ENCODE assay signal across 1 cellular context in the genomic region with DNA sequence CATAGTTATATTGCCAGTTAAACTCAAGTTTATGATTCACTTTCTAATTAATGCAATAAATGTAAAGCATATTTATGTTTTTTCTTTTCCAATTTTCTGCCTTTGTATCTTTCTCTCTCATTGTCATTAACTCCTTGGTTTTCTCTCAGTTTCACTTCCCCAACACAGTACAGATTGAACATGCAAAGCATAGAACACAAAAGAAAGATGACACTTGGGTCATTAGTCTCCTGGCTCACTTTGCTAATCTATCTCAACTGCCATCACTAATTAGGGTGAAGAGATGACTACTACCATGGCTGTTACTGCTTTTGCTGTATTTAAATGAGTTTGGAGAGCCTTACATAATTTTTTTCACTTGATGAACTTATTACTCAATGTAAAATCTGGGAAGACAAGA.
A peak's percentile ranks its signal among the peaks of the same experiment; 100 is the strongest.
TF ChIP-seq lines count a peak whose summit lies in the region.

No MANE protein-coding gene starts in this region.

TF ChIP-seq in GM12878, 131 proteins besides CTCF, POLR2A, EP300 and RAD21 (continued from another document and continues in another):
- TF ChIP-seq, protein P1, sequence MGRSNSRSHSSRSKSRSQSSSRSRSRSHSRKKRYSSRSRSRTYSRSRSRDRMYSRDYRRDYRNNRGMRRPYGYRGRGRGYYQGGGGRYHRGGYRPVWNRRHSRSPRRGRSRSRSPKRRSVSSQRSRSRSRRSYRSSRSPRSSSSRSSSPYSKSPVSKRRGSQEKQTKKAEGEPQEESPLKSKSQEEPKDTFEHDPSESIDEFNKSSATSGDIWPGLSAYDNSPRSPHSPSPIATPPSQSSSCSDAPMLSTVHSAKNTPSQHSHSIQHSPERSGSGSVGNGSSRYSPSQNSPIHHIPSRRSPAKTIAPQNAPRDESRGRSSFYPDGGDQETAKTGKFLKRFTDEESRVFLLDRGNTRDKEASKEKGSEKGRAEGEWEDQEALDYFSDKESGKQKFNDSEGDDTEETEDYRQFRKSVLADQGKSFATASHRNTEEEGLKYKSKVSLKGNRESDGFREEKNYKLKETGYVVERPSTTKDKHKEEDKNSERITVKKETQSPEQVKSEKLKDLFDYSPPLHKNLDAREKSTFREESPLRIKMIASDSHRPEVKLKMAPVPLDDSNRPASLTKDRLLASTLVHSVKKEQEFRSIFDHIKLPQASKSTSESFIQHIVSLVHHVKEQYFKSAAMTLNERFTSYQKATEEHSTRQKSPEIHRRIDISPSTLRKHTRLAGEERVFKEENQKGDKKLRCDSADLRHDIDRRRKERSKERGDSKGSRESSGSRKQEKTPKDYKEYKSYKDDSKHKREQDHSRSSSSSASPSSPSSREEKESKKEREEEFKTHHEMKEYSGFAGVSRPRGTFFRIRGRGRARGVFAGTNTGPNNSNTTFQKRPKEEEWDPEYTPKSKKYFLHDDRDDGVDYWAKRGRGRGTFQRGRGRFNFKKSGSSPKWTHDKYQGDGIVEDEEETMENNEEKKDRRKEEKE (IDR thresholded peaks at IDR 0.05) = no peak
- TF ChIP-seq, protein P2, sequence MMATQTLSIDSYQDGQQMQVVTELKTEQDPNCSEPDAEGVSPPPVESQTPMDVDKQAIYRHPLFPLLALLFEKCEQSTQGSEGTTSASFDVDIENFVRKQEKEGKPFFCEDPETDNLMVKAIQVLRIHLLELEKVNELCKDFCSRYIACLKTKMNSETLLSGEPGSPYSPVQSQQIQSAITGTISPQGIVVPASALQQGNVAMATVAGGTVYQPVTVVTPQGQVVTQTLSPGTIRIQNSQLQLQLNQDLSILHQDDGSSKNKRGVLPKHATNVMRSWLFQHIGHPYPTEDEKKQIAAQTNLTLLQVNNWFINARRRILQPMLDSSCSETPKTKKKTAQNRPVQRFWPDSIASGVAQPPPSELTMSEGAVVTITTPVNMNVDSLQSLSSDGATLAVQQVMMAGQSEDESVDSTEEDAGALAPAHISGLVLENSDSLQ (IDR thresholded peaks at IDR 0.05) = peak; percentile 46; the same call in 1 of the 2 replicates
- no peak for TF ChIP-seq FOS (IDR thresholded peaks at IDR 0.05; ENCODE audit: borderline replicate concordance, extremely low read depth, insufficient read length)
- no peak for TF ChIP-seq TBL1XR1 (IDR thresholded peaks at IDR 0.05; ENCODE audit: low read depth, low read length)
- 0 out of 2 replicates have a peak, but pooled peaks have one; percentile 6 for TF ChIP-seq RUNX3 (IDR thresholded peaks at IDR 0.05; ENCODE audit: low read length)
- TF ChIP-seq, protein P3, sequence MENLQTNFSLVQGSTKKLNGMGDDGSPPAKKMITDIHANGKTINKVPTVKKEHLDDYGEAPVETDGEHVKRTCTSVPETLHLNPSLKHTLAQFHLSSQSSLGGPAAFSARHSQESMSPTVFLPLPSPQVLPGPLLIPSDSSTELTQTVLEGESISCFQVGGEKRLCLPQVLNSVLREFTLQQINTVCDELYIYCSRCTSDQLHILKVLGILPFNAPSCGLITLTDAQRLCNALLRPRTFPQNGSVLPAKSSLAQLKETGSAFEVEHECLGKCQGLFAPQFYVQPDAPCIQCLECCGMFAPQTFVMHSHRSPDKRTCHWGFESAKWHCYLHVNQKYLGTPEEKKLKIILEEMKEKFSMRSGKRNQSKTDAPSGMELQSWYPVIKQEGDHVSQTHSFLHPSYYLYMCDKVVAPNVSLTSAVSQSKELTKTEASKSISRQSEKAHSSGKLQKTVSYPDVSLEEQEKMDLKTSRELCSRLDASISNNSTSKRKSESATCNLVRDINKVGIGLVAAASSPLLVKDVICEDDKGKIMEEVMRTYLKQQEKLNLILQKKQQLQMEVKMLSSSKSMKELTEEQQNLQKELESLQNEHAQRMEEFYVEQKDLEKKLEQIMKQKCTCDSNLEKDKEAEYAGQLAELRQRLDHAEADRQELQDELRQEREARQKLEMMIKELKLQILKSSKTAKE (IDR thresholded peaks at IDR 0.05; ENCODE audit: low read depth, poor library complexity, severe bottlenecking) = no peak
- TF ChIP-seq, protein P4, sequence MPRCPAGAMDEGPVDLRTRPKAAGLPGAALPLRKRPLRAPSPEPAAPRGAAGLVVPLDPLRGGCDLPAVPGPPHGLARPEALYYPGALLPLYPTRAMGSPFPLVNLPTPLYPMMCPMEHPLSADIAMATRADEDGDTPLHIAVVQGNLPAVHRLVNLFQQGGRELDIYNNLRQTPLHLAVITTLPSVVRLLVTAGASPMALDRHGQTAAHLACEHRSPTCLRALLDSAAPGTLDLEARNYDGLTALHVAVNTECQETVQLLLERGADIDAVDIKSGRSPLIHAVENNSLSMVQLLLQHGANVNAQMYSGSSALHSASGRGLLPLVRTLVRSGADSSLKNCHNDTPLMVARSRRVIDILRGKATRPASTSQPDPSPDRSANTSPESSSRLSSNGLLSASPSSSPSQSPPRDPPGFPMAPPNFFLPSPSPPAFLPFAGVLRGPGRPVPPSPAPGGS (IDR thresholded peaks at IDR 0.05; ENCODE audit: borderline replicate concordance, insufficient read depth, low read depth, low read length, poor library complexity, severe bottlenecking) = no peak
- no peak for TF ChIP-seq ZNF384 (IDR thresholded peaks at IDR 0.05; ENCODE audit: borderline replicate concordance, low read depth, low read length)
- TF ChIP-seq, protein P5, sequence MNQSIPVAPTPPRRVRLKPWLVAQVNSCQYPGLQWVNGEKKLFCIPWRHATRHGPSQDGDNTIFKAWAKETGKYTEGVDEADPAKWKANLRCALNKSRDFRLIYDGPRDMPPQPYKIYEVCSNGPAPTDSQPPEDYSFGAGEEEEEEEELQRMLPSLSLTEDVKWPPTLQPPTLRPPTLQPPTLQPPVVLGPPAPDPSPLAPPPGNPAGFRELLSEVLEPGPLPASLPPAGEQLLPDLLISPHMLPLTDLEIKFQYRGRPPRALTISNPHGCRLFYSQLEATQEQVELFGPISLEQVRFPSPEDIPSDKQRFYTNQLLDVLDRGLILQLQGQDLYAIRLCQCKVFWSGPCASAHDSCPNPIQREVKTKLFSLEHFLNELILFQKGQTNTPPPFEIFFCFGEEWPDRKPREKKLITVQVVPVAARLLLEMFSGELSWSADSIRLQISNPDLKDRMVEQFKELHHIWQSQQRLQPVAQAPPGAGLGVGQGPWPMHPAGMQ (IDR thresholded peaks at IDR 0.05; ENCODE audit: borderline replicate concordance) = no peak
- no peak for TF ChIP-seq TCF3 (IDR thresholded peaks at IDR 0.05; ENCODE audit: borderline replicate concordance, insufficient read depth, low read depth, low read length)
- TF ChIP-seq, protein P6, sequence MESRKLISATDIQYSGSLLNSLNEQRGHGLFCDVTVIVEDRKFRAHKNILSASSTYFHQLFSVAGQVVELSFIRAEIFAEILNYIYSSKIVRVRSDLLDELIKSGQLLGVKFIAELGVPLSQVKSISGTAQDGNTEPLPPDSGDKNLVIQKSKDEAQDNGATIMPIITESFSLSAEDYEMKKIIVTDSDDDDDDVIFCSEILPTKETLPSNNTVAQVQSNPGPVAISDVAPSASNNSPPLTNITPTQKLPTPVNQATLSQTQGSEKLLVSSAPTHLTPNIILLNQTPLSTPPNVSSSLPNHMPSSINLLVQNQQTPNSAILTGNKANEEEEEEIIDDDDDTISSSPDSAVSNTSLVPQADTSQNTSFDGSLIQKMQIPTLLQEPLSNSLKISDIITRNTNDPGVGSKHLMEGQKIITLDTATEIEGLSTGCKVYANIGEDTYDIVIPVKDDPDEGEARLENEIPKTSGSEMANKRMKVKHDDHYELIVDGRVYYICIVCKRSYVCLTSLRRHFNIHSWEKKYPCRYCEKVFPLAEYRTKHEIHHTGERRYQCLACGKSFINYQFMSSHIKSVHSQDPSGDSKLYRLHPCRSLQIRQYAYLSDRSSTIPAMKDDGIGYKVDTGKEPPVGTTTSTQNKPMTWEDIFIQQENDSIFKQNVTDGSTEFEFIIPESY (IDR thresholded peaks at IDR 0.05) = no peak
- TF ChIP-seq KDM1A (IDR thresholded peaks at IDR 0.05; ENCODE audit: borderline replicate concordance) = no peak
- TF ChIP-seq TAF1 (IDR thresholded peaks at IDR 0.05; ENCODE audit: borderline replicate concordance, low read depth, low read length) = no peak
- peak; percentile 10 for TF ChIP-seq SMAD1 (IDR thresholded peaks at IDR 0.05; ENCODE audit: low read depth, partially characterized antibody)
- TF ChIP-seq POLR2AphosphoS5 (IDR thresholded peaks at IDR 0.05; ENCODE audit: low read length) = no peak
- no peak for TF ChIP-seq TARDBP (IDR thresholded peaks at IDR 0.05; ENCODE audit: borderline replicate concordance)
- no peak for TF ChIP-seq HDGF (IDR thresholded peaks at IDR 0.05)
- TF ChIP-seq, protein P7, sequence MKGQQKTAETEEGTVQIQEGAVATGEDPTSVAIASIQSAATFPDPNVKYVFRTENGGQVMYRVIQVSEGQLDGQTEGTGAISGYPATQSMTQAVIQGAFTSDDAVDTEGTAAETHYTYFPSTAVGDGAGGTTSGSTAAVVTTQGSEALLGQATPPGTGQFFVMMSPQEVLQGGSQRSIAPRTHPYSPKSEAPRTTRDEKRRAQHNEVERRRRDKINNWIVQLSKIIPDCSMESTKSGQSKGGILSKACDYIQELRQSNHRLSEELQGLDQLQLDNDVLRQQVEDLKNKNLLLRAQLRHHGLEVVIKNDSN (IDR thresholded peaks at IDR 0.05; ENCODE audit: borderline replicate concordance, extremely low read length, insufficient read depth, low read depth, low read length) = no peak
- TF ChIP-seq ZBED1 (IDR thresholded peaks at IDR 0.05; ENCODE audit: borderline replicate concordance) = no peak
- no peak for TF ChIP-seq SUPT20H (IDR thresholded peaks at IDR 0.05; ENCODE audit: borderline replicate concordance, control insufficient read depth, low read depth, low read length)
- no peak for TF ChIP-seq NR2C1 (IDR thresholded peaks at IDR 0.05)
- TF ChIP-seq BMI1 (IDR thresholded peaks at IDR 0.05; ENCODE audit: borderline replicate concordance) = peak; percentile 84
- TF ChIP-seq, protein P8, sequence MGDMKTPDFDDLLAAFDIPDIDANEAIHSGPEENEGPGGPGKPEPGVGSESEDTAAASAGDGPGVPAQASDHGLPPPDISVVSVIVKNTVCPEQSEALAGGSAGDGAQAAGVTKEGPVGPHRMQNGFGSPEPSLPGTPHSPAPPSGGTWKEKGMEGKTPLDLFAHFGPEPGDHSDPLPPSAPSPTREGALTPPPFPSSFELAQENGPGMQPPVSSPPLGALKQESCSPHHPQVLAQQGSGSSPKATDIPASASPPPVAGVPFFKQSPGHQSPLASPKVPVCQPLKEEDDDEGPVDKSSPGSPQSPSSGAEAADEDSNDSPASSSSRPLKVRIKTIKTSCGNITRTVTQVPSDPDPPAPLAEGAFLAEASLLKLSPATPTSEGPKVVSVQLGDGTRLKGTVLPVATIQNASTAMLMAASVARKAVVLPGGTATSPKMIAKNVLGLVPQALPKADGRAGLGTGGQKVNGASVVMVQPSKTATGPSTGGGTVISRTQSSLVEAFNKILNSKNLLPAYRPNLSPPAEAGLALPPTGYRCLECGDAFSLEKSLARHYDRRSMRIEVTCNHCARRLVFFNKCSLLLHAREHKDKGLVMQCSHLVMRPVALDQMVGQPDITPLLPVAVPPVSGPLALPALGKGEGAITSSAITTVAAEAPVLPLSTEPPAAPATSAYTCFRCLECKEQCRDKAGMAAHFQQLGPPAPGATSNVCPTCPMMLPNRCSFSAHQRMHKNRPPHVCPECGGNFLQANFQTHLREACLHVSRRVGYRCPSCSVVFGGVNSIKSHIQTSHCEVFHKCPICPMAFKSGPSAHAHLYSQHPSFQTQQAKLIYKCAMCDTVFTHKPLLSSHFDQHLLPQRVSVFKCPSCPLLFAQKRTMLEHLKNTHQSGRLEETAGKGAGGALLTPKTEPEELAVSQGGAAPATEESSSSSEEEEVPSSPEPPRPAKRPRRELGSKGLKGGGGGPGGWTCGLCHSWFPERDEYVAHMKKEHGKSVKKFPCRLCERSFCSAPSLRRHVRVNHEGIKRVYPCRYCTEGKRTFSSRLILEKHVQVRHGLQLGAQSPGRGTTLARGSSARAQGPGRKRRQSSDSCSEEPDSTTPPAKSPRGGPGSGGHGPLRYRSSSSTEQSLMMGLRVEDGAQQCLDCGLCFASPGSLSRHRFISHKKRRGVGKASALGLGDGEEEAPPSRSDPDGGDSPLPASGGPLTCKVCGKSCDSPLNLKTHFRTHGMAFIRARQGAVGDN (IDR thresholded peaks at IDR 0.05) = no peak
- TF ChIP-seq ETV6 (conservative IDR thresholded peaks at IDR 0.05 in 1 of 2, IDR thresholded peaks at IDR 0.05 in 1 of 2; ENCODE audit: borderline replicate concordance in 1 of 2, low read depth in 1 of 2) = no peak
- no peak for TF ChIP-seq SREBF2 (IDR thresholded peaks at IDR 0.05; ENCODE audit: low read length)
- TF ChIP-seq, protein P9, sequence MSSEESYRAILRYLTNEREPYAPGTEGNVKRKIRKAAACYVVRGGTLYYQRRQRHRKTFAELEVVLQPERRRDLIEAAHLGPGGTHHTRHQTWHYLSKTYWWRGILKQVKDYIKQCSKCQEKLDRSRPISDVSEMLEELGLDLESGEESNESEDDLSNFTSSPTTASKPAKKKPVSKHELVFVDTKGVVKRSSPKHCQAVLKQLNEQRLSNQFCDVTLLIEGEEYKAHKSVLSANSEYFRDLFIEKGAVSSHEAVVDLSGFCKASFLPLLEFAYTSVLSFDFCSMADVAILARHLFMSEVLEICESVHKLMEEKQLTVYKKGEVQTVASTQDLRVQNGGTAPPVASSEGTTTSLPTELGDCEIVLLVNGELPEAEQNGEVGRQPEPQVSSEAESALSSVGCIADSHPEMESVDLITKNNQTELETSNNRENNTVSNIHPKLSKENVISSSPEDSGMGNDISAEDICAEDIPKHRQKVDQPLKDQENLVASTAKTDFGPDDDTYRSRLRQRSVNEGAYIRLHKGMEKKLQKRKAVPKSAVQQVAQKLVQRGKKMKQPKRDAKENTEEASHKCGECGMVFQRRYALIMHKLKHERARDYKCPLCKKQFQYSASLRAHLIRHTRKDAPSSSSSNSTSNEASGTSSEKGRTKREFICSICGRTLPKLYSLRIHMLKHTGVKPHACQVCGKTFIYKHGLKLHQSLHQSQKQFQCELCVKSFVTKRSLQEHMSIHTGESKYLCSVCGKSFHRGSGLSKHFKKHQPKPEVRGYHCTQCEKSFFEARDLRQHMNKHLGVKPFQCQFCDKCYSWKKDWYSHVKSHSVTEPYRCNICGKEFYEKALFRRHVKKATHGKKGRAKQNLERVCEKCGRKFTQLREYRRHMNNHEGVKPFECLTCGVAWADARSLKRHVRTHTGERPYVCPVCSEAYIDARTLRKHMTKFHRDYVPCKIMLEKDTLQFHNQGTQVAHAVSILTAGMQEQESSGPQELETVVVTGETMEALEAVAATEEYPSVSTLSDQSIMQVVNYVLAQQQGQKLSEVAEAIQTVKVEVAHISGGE (CRISPR knock-in tag; IDR thresholded peaks at IDR 0.05) = no peak
- no peak for TF ChIP-seq EZH2 (IDR thresholded peaks at IDR 0.05; ENCODE audit: borderline replicate concordance, control insufficient read depth, low read depth, low read length)
- peak; percentile 50 for TF ChIP-seq MEF2B (IDR thresholded peaks at IDR 0.05; ENCODE audit: partially characterized antibody, poor library complexity, severe bottlenecking)
- TF ChIP-seq, protein P10, sequence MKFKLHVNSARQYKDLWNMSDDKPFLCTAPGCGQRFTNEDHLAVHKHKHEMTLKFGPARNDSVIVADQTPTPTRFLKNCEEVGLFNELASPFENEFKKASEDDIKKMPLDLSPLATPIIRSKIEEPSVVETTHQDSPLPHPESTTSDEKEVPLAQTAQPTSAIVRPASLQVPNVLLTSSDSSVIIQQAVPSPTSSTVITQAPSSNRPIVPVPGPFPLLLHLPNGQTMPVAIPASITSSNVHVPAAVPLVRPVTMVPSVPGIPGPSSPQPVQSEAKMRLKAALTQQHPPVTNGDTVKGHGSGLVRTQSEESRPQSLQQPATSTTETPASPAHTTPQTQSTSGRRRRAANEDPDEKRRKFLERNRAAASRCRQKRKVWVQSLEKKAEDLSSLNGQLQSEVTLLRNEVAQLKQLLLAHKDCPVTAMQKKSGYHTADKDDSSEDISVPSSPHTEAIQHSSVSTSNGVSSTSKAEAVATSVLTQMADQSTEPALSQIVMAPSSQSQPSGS (IDR thresholded peaks at IDR 0.05; ENCODE audit: low read length) = no peak
- no peak for TF ChIP-seq HCFC1 (IDR thresholded peaks at IDR 0.05; ENCODE audit: low read length)
- TF ChIP-seq HDAC2 (IDR thresholded peaks at IDR 0.05) = no peak
- TF ChIP-seq SMC3 (IDR thresholded peaks at IDR 0.05; ENCODE audit: borderline replicate concordance, low read length) = no peak
